ENCODE assay signal across 13 cellular contexts in genomic region chr9:89440046-89440445, GRCh38. TPM values are rescaled to one million over a fixed set of nuclear protein-coding genes. Genes with fewer than 3 reads are reported as not detected.
A peak's percentile ranks its signal among the peaks of the same experiment; 100 is the strongest.
DNase-seq lines count a peak whose midpoint lies in the region; ATAC-seq and TF ChIP-seq lines count a peak whose summit lies in the region.
"Had no signal": no experiment of that assay in that cellular context is flagged by ENCODE, and none has a peak within 500 bp of the region (broad histone marks: within the 10 kb centered on the region; RNA-seq: fewer than 3 reads in every experiment).

No MANE protein-coding gene starts in this region.

- no peak for TF ChIP-seq CTCF in vagina (IDR thresholded peaks at IDR 0.05)

- H3K4me1 Mint-ChIP-seq in stimulated activated naive CD8-positive, alpha-beta T cell treated with anti-CD3 and anti-CD28 coated beads, Interleukin-15, Interleukin-2, amounts not matched to agents 100 ng/mL and 50 ng/mL, for 24 hours (ENCODE audit: low read depth), result peaks cover 96% of the 10 kb centered on the region

- H3K36me3 Mint-ChIP-seq in stimulated activated naive CD8-positive, alpha-beta T cell treated with anti-CD3 and anti-CD28 coated beads, Interleukin-15, Interleukin-2, amounts not matched to agents 100 ng/mL and 50 ng/mL, for 24 hours (ENCODE audit: low read depth), result peaks cover 52% of the 10 kb centered on the region
- H3K36me3 Mint-ChIP-seq in activated naive CD4-positive, alpha-beta T cell treated with anti-CD3 and anti-CD28 coated beads, Interleukin-2, amount 50 U/mL, for 72 hours, result peaks cover 6 to 33% of the 10 kb centered on the region in 2 donors

- H3K4me3 Mint-ChIP-seq in stimulated activated naive CD8-positive, alpha-beta T cell treated with anti-CD3 and anti-CD28 coated beads, Interleukin-15, Interleukin-2, amounts not matched to agents 100 ng/mL and 50 ng/mL, for 24 hours, result peak overlapping the region; percentile 15

- H3K27ac Mint-ChIP-seq in stimulated activated naive CD8-positive, alpha-beta T cell treated with anti-CD3 and anti-CD28 coated beads, Interleukin-15, Interleukin-2, amounts not matched to agents 100 ng/mL and 50 ng/mL, for 24 hours, result peak overlapping the region; percentile 95
- peak overlapping the region; percentile 90 to 93 for H3K27ac Mint-ChIP-seq in activated naive CD4-positive, alpha-beta T cell treated with anti-CD3 and anti-CD28 coated beads, Interleukin-2, amount 50 U/mL, for 72 hours

- no peaks in the 10 kb centered on the region for H3K9me3 Mint-ChIP-seq in stimulated activated naive CD8-positive, alpha-beta T cell treated with anti-CD3 and anti-CD28 coated beads, Interleukin-15, Interleukin-2, amounts not matched to agents 100 ng/mL and 50 ng/mL, for 24 hours
- H3K9me3 Mint-ChIP-seq in activated naive CD4-positive, alpha-beta T cell treated with anti-CD3 and anti-CD28 coated beads, Interleukin-2, amount 50 U/mL, for 72 hours, result no peaks in the 10 kb centered on the region

- no peaks in the 10 kb centered on the region for H3K9me3 ChIP-seq in mucosa of stomach (ENCODE audit: control insufficient read depth, low read length)
- no peaks in the 10 kb centered on the region for H3K9me3 ChIP-seq in vagina

- TF ChIP-seq POLR2A in vagina (IDR thresholded peaks at IDR 0.05), result no peak

- H3K4me1 ChIP-seq in mucosa of stomach (ENCODE audit: control insufficient read depth, insufficient read depth, low read length) (peaks cover 87% of the 10 kb centered on the region), vagina (peaks cover 66% of the 10 kb centered on the region)

- peak overlapping the region; percentile 57 for H3K27ac ChIP-seq in vagina

- H3K4me3 ChIP-seq in mucosa of stomach (ENCODE audit: low read length) (no peak overlapping the region), vagina (peak overlapping the region in 1 of 2 donors; percentile 13)

- H3K36me3 ChIP-seq in mucosa of stomach (ENCODE audit: control insufficient read depth, insufficient read depth, low read length) (no peaks in the 10 kb centered on the region), vagina (no peaks in the 10 kb centered on the region)

- intact Hi-C loops in vagina (cut with DNase I), result no loop called here

- no peak for DNase-seq in stimulated activated naive CD8-positive, alpha-beta T cell treated with anti-CD3 and anti-CD28 coated beads, Interleukin-15, Interleukin-2, amounts not matched to agents 100 U/mL and 50 U/mL, for 24 hours
- DNase-seq in activated naive CD4-positive, alpha-beta T cell treated with anti-CD3 and anti-CD28 coated beads, Interleukin-2, amount 50 U/mL, for 72 hours (ENCODE audit: low spot score in 2 of 2), result no peak
- DNase-seq in vagina (ENCODE audit: extremely low spot score in 2 of 2), result no peak
- no peak for DNase-seq in NCI-H2227 (lab: John Stamatoyannopoulos, UW; ENCODE audit: unreplicated experiment)
- no peak for DNase-seq in superior temporal gyrus (ENCODE audit: extremely low spot score)
- no peak for DNase-seq in Ammon's horn (ENCODE audit: low spot score)
- DNase-seq: cerebellar nuclear complex, midbrain, NCI-H1694, NCI-H748 treated with DMSO at 0.1 percent for 48 hours had no signal

- ATAC-seq in stimulated activated naive CD8-positive, alpha-beta T cell treated with anti-CD3 and anti-CD28 coated beads, Interleukin-15, Interleukin-2, amounts not matched to agents 100 U/mL and 50 U/mL, for 24 hours, result no peak
- no peak for ATAC-seq in activated naive CD4-positive, alpha-beta T cell treated with anti-CD3 and anti-CD28 coated beads, Interleukin-2, amount 50 U/mL, for 72 hours
- ATAC-seq: HCT116 had no signal

- peak overlapping the region; percentile 2 for H3K9ac ChIP-seq in mucosa of stomach (ENCODE audit: low read length)

- H3K27me3 ChIP-seq in mucosa of stomach (ENCODE audit: control insufficient read depth, insufficient read depth, low read length), result no peaks in the 10 kb centered on the region
- H3K27me3 ChIP-seq in vagina, result no peaks in the 10 kb centered on the region

- H3K27me3 Mint-ChIP-seq in stimulated activated naive CD8-positive, alpha-beta T cell treated with anti-CD3 and anti-CD28 coated beads, Interleukin-15, Interleukin-2, amounts not matched to agents 100 ng/mL and 50 ng/mL, for 24 hours, result no peaks in the 10 kb centered on the region

RNA-seq across cellular contexts. Expression of gene SEMA4D, which starts 57.9 kb away (rescaled TPM):
- 100 to 1,000 TPM; 211 to 278 TPM for total RNA-seq in activated naive CD4-positive, alpha-beta T cell treated with anti-CD3 and anti-CD28 coated beads, Interleukin-2, amount 50 U/mL, for 72 hours
- 39.3 TPM for total RNA-seq in vagina
